37 cellular contexts compared by ENCODE assay signal in genomic region chr4:173111031-173111430, GRCh38.
"Had no signal": no experiment of that assay in that cellular context is flagged by ENCODE, and none has a peak within 500 bp of the region (broad histone marks: within the 10 kb centered on the region; RNA-seq: fewer than 3 reads in every experiment).

No MANE protein-coding gene starts in this region.

- H3K27ac ChIP-seq: adrenal gland, body of pancreas, brain microvascular endothelial cell, breast epithelium, WERI-Rb-1 had no signal

- DNase-seq: activated CD4-positive, alpha-beta T cell treated with anti-CD3 and anti-CD28 coated beads for 1 hour; activated CD4-positive, alpha-beta T cell treated with anti-CD3 and anti-CD28 coated beads for 36 hours; activated CD4-positive, alpha-beta T cell treated with anti-CD3 and anti-CD28 coated beads for 48 hours; activated CD4-positive, alpha-beta T cell treated with anti-CD3 and anti-CD28 coated beads, Interleukin-2, amount 10 ng/mL, durations not matched to agents 7 days and 5 days; activated CD4-positive, alpha-beta T cell treated with anti-CD3 and anti-CD28 coated beads, Interleukin-2, amount 50 U/mL, for 48 hours; activated CD4-positive, CD25-positive, alpha-beta regulatory T cell; activated CD8-positive, alpha-beta memory T cell treated with anti-CD3 and anti-CD28 coated beads, Interleukin-2, amount 50 U/mL, for 4 hours; activated CD8-positive, alpha-beta T cell treated with anti-CD3 and anti-CD28 coated beads for 36 hours; activated effector memory CD4-positive, alpha-beta T cell treated with anti-CD3 and anti-CD28 coated beads, Interleukin-2, amount 50 U/mL, for 16 hours; activated gamma-delta T cell treated with Interleukin-2 at 50 U/mL for 16 hours; activated naive CD4-positive, alpha-beta T cell; activated naive CD4-positive, alpha-beta T cell treated with anti-CD3 and anti-CD28 coated beads for 36 hours; activated naive CD4-positive, alpha-beta T cell treated with anti-CD3 and anti-CD28 coated beads, Interleukin-2, amount 50 U/mL, for 16 hours; activated naive CD8-positive, alpha-beta T cell treated with anti-CD3 and anti-CD28 coated beads for 36 hours; activated T-cell treated with anti-CD3 and anti-CD28 coated beads for 4 hours; activated T-cell treated with anti-CD3 and anti-CD28 coated beads, Interleukin-2, amount 50 U/mL, for 1 hour; activated T-cell treated with anti-CD3 and anti-CD28 coated beads, Interleukin-2, amount 50 U/mL, for 4 hours; activated T-cell treated with anti-CD3 and anti-CD28 coated beads, Interleukin-2, amount 50 U/mL, for 72 hours; adrenal gland; amniotic stem cell; aorta; body of pancreas; brain microvascular endothelial cell; central memory CD4-positive, alpha-beta T cell; T-helper 2 cell; T-helper 9 cell; WERI-Rb-1 had no signal

- H3K4me1 ChIP-seq: adrenal gland, body of pancreas, breast epithelium had no signal

- H3K9me3 Mint-ChIP-seq: activated CD4-positive, alpha-beta T cell treated with anti-CD3 and anti-CD28 coated beads, Interleukin-2, amount 10 ng/mL, durations not matched to agents 7 days and 5 days; activated CD8-positive, alpha-beta T cell treated with anti-CD3 and anti-CD28 coated beads for 36 hours; activated naive CD4-positive, alpha-beta T cell treated with anti-CD3 and anti-CD28 coated beads, Interleukin-2, amount 50 U/mL, for 72 hours; activated T-cell treated with anti-CD3 and anti-CD28 coated beads, Interleukin-2, amount 50 U/mL, for 4 hours; activated T-helper 1 cell treated with anti-CD3 and anti-CD28 coated beads, Interleukin-12 subunit alpha, Interleukin-12 subunit beta, Interleukin-2, Interleukin-4 antibody, amounts not matched to agents 30 ng/mL and 10 ng/mL and 1 ng/mL, durations not matched to agents 14 hours and 24 hours and 36 hours; activated T-helper 17 cell treated with anti-CD3 and anti-CD28 coated beads, Interleukin-2, amount 50 U/mL, for 72 hours; T-helper 1 cell treated with Interleukin-12 subunit alpha and Interleukin-12 subunit beta and Interleukin-4 antibody, amounts not matched to agents 30 μg/mL and 1 μg/mL, for 36 hours; T-helper 2 cell treated with Interferon-gamma antibody and Interleukin-4, amounts not matched to agents 5 μg/mL and 100 μg/mL, for 36 hours; WTC11 had no signal

- H3K4me1 Mint-ChIP-seq: activated CD4-positive, alpha-beta T cell treated with anti-CD3 and anti-CD28 coated beads for 36 hours; activated CD4-positive, alpha-beta T cell treated with anti-CD3 and anti-CD28 coated beads, Interleukin-2, amount 10 ng/mL, durations not matched to agents 7 days and 5 days; activated naive CD8-positive, alpha-beta T cell treated with anti-CD3 and anti-CD28 coated beads for 36 hours; activated T-helper 17 cell treated with anti-CD3 and anti-CD28 coated beads, Interleukin-2, amount 50 U/mL, for 72 hours had no signal

- H3K27me3 ChIP-seq: adrenal gland, body of pancreas, brain microvascular endothelial cell, breast epithelium had no signal

- H3K36me3 ChIP-seq: adrenal gland, brain microvascular endothelial cell, breast epithelium, WERI-Rb-1 had no signal

- H3K36me3 Mint-ChIP-seq: activated naive CD8-positive, alpha-beta T cell treated with anti-CD3 and anti-CD28 coated beads for 36 hours; WTC11 had no signal

- ATAC-seq: activated CD4-positive, alpha-beta T cell treated with anti-CD3 and anti-CD28 coated beads for 36 hours; activated CD4-positive, CD25-positive, alpha-beta regulatory T cell treated with anti-CD3 and anti-CD28 coated beads, Interleukin-2, amount 50 U/mL, for 24 hours; activated CD8-positive, alpha-beta T cell treated with anti-CD3 and anti-CD28 coated beads for 36 hours; activated naive CD4-positive, alpha-beta T cell treated with anti-CD3 and anti-CD28 coated beads, Interleukin-2, amount 50 U/mL, for 72 hours; activated T-cell treated with anti-CD3 and anti-CD28 coated beads, Interleukin-2, amount 50 U/mL, for 4 hours; activated T-cell treated with anti-CD3 and anti-CD28 coated beads, Interleukin-2, amount 50 U/mL, for 72 hours; activated T-helper 17 cell treated with anti-CD3 and anti-CD28 coated beads, Interleukin-2, amount 50 U/mL, for 72 hours; body of pancreas; WTC11 had no signal

- H3K27ac Mint-ChIP-seq: activated CD4-positive, alpha-beta T cell treated with anti-CD3 and anti-CD28 coated beads for 36 hours; activated CD4-positive, alpha-beta T cell treated with anti-CD3 and anti-CD28 coated beads, Interleukin-2, amount 10 ng/mL, durations not matched to agents 7 days and 5 days; activated CD8-positive, alpha-beta T cell treated with anti-CD3 and anti-CD28 coated beads for 36 hours; activated naive CD4-positive, alpha-beta T cell treated with anti-CD3 and anti-CD28 coated beads for 36 hours; activated naive CD4-positive, alpha-beta T cell treated with anti-CD3 and anti-CD28 coated beads, Interleukin-2, amount 50 U/mL, for 72 hours; activated naive CD8-positive, alpha-beta T cell treated with anti-CD3 and anti-CD28 coated beads for 36 hours; activated T-cell treated with anti-CD3 and anti-CD28 coated beads, Interleukin-2, amount 50 U/mL, for 72 hours; activated T-helper 1 cell treated with anti-CD3 and anti-CD28 coated beads, Interleukin-12 subunit alpha, Interleukin-12 subunit beta, Interleukin-2, Interleukin-4 antibody, amounts not matched to agents 30 ng/mL and 10 ng/mL and 1 ng/mL, durations not matched to agents 14 hours and 24 hours and 36 hours; activated T-helper 17 cell treated with anti-CD3 and anti-CD28 coated beads, Interleukin-2, amount 50 U/mL, for 72 hours; T-helper 1 cell treated with Interleukin-12 subunit alpha and Interleukin-12 subunit beta and Interleukin-4 antibody, amounts not matched to agents 30 μg/mL and 1 μg/mL, for 36 hours; T-helper 2 cell treated with Interferon-gamma antibody and Interleukin-4, amounts not matched to agents 5 μg/mL and 100 μg/mL, for 36 hours; WTC11 had no signal

- H3K9me3 ChIP-seq: adrenal gland, body of pancreas, breast epithelium had no signal

- H3K4me3 ChIP-seq: adrenal gland, body of pancreas, breast epithelium had no signal

- H3K4me3 Mint-ChIP-seq: activated CD4-positive, alpha-beta T cell treated with anti-CD3 and anti-CD28 coated beads for 36 hours; activated CD4-positive, alpha-beta T cell treated with anti-CD3 and anti-CD28 coated beads, Interleukin-2, amount 10 ng/mL, durations not matched to agents 7 days and 5 days; activated CD8-positive, alpha-beta T cell treated with anti-CD3 and anti-CD28 coated beads for 36 hours; activated naive CD4-positive, alpha-beta T cell treated with anti-CD3 and anti-CD28 coated beads for 36 hours; activated naive CD8-positive, alpha-beta T cell treated with anti-CD3 and anti-CD28 coated beads for 36 hours; activated T-cell treated with anti-CD3 and anti-CD28 coated beads, Interleukin-2, amount 50 U/mL, for 4 hours; activated T-cell treated with anti-CD3 and anti-CD28 coated beads, Interleukin-2, amount 50 U/mL, for 72 hours; activated T-helper 1 cell treated with anti-CD3 and anti-CD28 coated beads, Interleukin-12 subunit alpha, Interleukin-12 subunit beta, Interleukin-2, Interleukin-4 antibody, amounts not matched to agents 30 ng/mL and 10 ng/mL and 1 ng/mL, durations not matched to agents 14 hours and 24 hours and 36 hours; activated T-helper 17 cell treated with anti-CD3 and anti-CD28 coated beads, Interleukin-2, amount 50 U/mL, for 72 hours; T-helper 1 cell treated with Interleukin-12 subunit alpha and Interleukin-12 subunit beta and Interleukin-4 antibody, amounts not matched to agents 30 μg/mL and 1 μg/mL, for 36 hours; T-helper 2 cell treated with Interferon-gamma antibody and Interleukin-4, amounts not matched to agents 5 μg/mL and 100 μg/mL, for 36 hours; WTC11 had no signal

- FAIRE-seq: astrocyte, TTC549 had no signal

- H3K27me3 Mint-ChIP-seq: activated CD4-positive, alpha-beta T cell treated with anti-CD3 and anti-CD28 coated beads for 36 hours; activated CD4-positive, alpha-beta T cell treated with anti-CD3 and anti-CD28 coated beads, Interleukin-2, amount 10 ng/mL, durations not matched to agents 7 days and 5 days; activated CD8-positive, alpha-beta T cell treated with anti-CD3 and anti-CD28 coated beads for 36 hours; activated naive CD8-positive, alpha-beta T cell treated with anti-CD3 and anti-CD28 coated beads for 36 hours had no signal
